In the genomic region with DNA sequence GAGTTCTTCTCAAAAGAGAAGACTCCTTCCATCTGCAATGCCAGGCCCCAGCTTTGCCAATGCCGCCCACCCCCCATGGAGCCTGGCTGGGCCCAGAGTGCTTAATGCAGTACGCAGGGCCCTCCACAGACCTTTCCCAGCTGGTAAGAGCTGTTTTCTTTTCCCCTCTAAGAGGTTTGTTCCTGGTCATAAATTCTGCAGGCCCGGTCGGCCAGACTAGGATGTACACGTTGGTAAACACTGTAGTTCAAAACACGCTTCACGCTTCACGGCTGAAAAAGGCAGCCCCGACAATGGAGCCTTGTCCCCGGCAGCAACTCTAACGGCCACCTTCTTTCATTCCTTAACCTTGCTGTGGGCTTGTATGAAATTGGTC, we compare ENCODE assay signal across 16 cellular contexts.
A peak's percentile ranks its signal among the peaks of the same experiment; 100 is the strongest.
DNase-seq lines count a peak whose midpoint lies in the region; ATAC-seq and TF ChIP-seq lines count a peak whose summit lies in the region.
"Had no signal": no experiment of that assay in that cellular context is flagged by ENCODE, and none has a peak within 500 bp of the region (broad histone marks: within the 10 kb centered on the region; RNA-seq: fewer than 3 reads in every experiment).

No MANE protein-coding gene starts in this region.

- no peak for TF ChIP-seq POLR2A in stomach (IDR thresholded peaks at IDR 0.05)

- no peaks in the 10 kb centered on the region for H3K4me1 ChIP-seq in stomach

- H3K4me3 Mint-ChIP-seq in nephron progenitor cell: peak overlapping the region; percentile 13

- TF ChIP-seq EP300 in stomach (IDR thresholded peaks at IDR 0.05): no peak

- ATAC-seq in activated CD4-positive, CD25-positive, alpha-beta regulatory T cell treated with anti-CD3 and anti-CD28 coated beads, Interleukin-2, amount 50 U/mL, for 24 hours: no peak
- no peak for ATAC-seq in GM18861 (IDR thresholded peaks at IDR 0.05; ENCODE audit: unreplicated experiment)

- H3K27ac ChIP-seq in stomach: no peak overlapping the region
- H3K27ac ChIP-seq: GM23248 had no signal

- 86 to 94% (median 91%) methylated on average over 11 of the region's 11 CpGs for WGBS in stomach, 5 donors

- intact Hi-C loops in stomach (cut with DNase I; ENCODE audit: low total_unique reads): no loop called here

- peak overlapping the region; percentile 75 for H3K27ac Mint-ChIP-seq in nephron progenitor cell

- no peaks in the 10 kb centered on the region for H3K9me3 ChIP-seq in stomach

- TF ChIP-seq CTCF in nephron progenitor cell (IDR thresholded peaks at IDR 0.05): no peak
- TF ChIP-seq CTCF in stomach (IDR thresholded peaks at IDR 0.05): no peak

- no peak overlapping the region for H3K4me3 ChIP-seq in stomach
- H3K4me3 ChIP-seq: GM12878, GM23248 had no signal

- H3K36me3 Mint-ChIP-seq in nephron progenitor cell (ENCODE audit: low read depth): no peaks in the 10 kb centered on the region

- DNase-seq in activated CD8-positive, alpha-beta memory T cell treated with anti-CD3 and anti-CD28 coated beads, Interleukin-2, amount 50 U/mL, for 48 hours: peak; percentile 23
- DNase-seq in activated CD8-positive, alpha-beta memory T cell treated with anti-CD3 and anti-CD28 coated beads for 24 hours: no peak
- DNase-seq in NCI-H526 treated with DMSO at 0.1 percent for 48 hours (lab: John Stamatoyannopoulos, UW) (peak; percentile 42), nephron progenitor cell (peak; percentile 27), ureter (ENCODE audit: low spot score) (peak; percentile 31), stomach (no peak)
- DNase-seq: C1 segment of cervical spinal cord, COR-L47, DMS53, GM23248, NCI-H146, NCI-H226, NCI-H82 had no signal

- peaks cover 7% of the 10 kb centered on the region for H3K9me3 Mint-ChIP-seq in nephron progenitor cell

- peaks cover 7% of the 10 kb centered on the region for H3K27me3 Mint-ChIP-seq in nephron progenitor cell (ENCODE audit: low read depth, poor library complexity)

- H3K4me1 Mint-ChIP-seq in nephron progenitor cell: peaks cover 49% of the 10 kb centered on the region

- no peaks in the 10 kb centered on the region for H3K27me3 ChIP-seq in stomach

- no peaks in the 10 kb centered on the region for H3K36me3 ChIP-seq in stomach

Comparison
In these comparisons a context has a peak if more than half of its experiments do, and no peak if none do; other contexts are left out.
1. DNase-seq: peak in activated CD8-positive, alpha-beta memory T cell treated with anti-CD3 and anti-CD28 coated beads, Interleukin-2, amount 50 U/mL, for 48 hours (single experiment), NCI-H526 treated with DMSO at 0.1 percent for 48 hours (single experiment), nephron progenitor cell (single experiment) and ureter (single experiment); none in activated CD8-positive, alpha-beta memory T cell treated with anti-CD3 and anti-CD28 coated beads for 24 hours (single experiment) and stomach (single experiment).